In genomic region chr16:15775209-15775608, GRCh38 we compare ENCODE assay signal across 14 cellular contexts.
DNase-seq lines count a peak whose midpoint lies in the region; ATAC-seq and TF ChIP-seq lines count a peak whose summit lies in the region.
"Had no signal": no experiment of that assay in that cellular context is flagged by ENCODE, and none has a peak within 500 bp of the region (broad histone marks: within the 10 kb centered on the region; RNA-seq: fewer than 3 reads in every experiment).

No MANE protein-coding gene starts in this region.

- H3K4me3 ChIP-seq in SK-N-SH (ENCODE audit: low read depth in 2 of 2, low read length in 1 of 2): no peak overlapping the region
- H3K4me3 ChIP-seq in coronary artery: no peak overlapping the region

- H3K36me3 Mint-ChIP-seq in activated CD8-positive, alpha-beta T cell treated with anti-CD3 and anti-CD28 coated beads for 36 hours (ENCODE audit: low read depth): no peaks in the 10 kb centered on the region
- H3K36me3 Mint-ChIP-seq: activated naive CD4-positive, alpha-beta T cell treated with anti-CD3 and anti-CD28 coated beads, Interleukin-2, amount 50 U/mL, for 24 hours had no signal

- ATAC-seq in SK-N-SH treated with all-trans-retinoic acid at 6 μM for 48 hours: no peak
- ATAC-seq in GM18867 (IDR thresholded peaks at IDR 0.05; ENCODE audit: unreplicated experiment): no peak
- no peak for ATAC-seq in activated CD8-positive, alpha-beta T cell treated with anti-CD3 and anti-CD28 coated beads for 36 hours

- H3K4me1 Mint-ChIP-seq in activated CD8-positive, alpha-beta T cell treated with anti-CD3 and anti-CD28 coated beads for 36 hours (ENCODE audit: low read depth): no peaks in the 10 kb centered on the region
- H3K4me1 Mint-ChIP-seq: activated naive CD4-positive, alpha-beta T cell treated with anti-CD3 and anti-CD28 coated beads, Interleukin-2, amount 50 U/mL, for 24 hours had no signal

- H3K4me2 ChIP-seq in SK-N-SH: no peak overlapping the region

- H3K4me3 Mint-ChIP-seq in activated CD8-positive, alpha-beta T cell treated with anti-CD3 and anti-CD28 coated beads for 36 hours: no peak overlapping the region
- H3K4me3 Mint-ChIP-seq: activated naive CD4-positive, alpha-beta T cell treated with anti-CD3 and anti-CD28 coated beads, Interleukin-2, amount 50 U/mL, for 24 hours had no signal

- H3K79me2 ChIP-seq in SK-N-SH (ENCODE audit: insufficient read depth): no peaks in the 10 kb centered on the region
- H3K79me2 ChIP-seq: parathyroid adenoma had no signal

- TF ChIP-seq CTCF in SK-N-SH (IDR thresholded peaks at IDR 0.05) (no peak), coronary artery (IDR thresholded peaks at IDR 0.05) (no peak)
- TF ChIP-seq CTCF in activated CD8-positive, alpha-beta T cell treated with anti-CD3 and anti-CD28 coated beads for 36 hours (IDR thresholded peaks at IDR 0.05): no peak

- H3F3A ChIP-seq in SK-N-SH (replicated peaks; ENCODE audit: insufficient read depth): no peaks in the 10 kb centered on the region

- CTCF ChIA-PET in SK-N-SH (lab: Yijun Ruan, JAX): interaction anchor here (0.8 to 1.0 kb wide), 3 partner anchors 17 to 352 kb away, joined by 3 to 5 read pairs (median 3); no protein-coding TSS in a partner anchor
- CTCF ChIA-PET in activated CD8-positive, alpha-beta T cell treated with anti-CD3 and anti-CD28 coated beads for 36 hours (lab: Charles Lee): interaction anchor here (0.7 to 1.0 kb wide), 3 partner anchors 18 to 46 kb away, joined by 3 to 4 read pairs (median 3); no protein-coding TSS in a partner anchor

- POLR2A ChIA-PET in SK-N-SH (lab: Yijun Ruan, JAX): no interaction called here
- POLR2A ChIA-PET in activated CD8-positive, alpha-beta T cell treated with anti-CD3 and anti-CD28 coated beads for 36 hours (lab: Charles Lee): interaction anchor here (0.6 to 1.2 kb wide), 2 partner anchors 14 to 74 kb away, joined by 3 read pairs; no protein-coding TSS in a partner anchor

- no peaks in the 10 kb centered on the region for H3K36me3 ChIP-seq in SK-N-SH (replicated peaks in 1 of 2; ENCODE audit: control insufficient read depth in 1 of 2, insufficient read depth in 2 of 2, low read length in 1 of 2)

- no peak overlapping the region for H2AFZ ChIP-seq in SK-N-SH (ENCODE audit: low read depth)
- H2AFZ ChIP-seq: parathyroid adenoma had no signal

- H3K9ac ChIP-seq in SK-N-SH: no peak overlapping the region
- H3K9ac ChIP-seq: parathyroid adenoma had no signal

- no peak for TF ChIP-seq RAD21 in SK-N-SH (IDR thresholded peaks at IDR 0.05; ENCODE audit: low read length)

- H3K27ac Mint-ChIP-seq in activated CD8-positive, alpha-beta T cell treated with anti-CD3 and anti-CD28 coated beads for 36 hours: no peak overlapping the region
- H3K27ac Mint-ChIP-seq: activated naive CD4-positive, alpha-beta T cell treated with anti-CD3 and anti-CD28 coated beads, Interleukin-2, amount 50 U/mL, for 24 hours had no signal

- intact Hi-C loops in activated CD8-positive, alpha-beta T cell treated with anti-CD3 and anti-CD28 coated beads for 36 hours (cut with micrococcal nuclease): no loop called here

- no peaks in the 10 kb centered on the region for H3K9me2 ChIP-seq in SK-N-SH

- H3K9me3 ChIP-seq in SK-N-SH: no peaks in the 10 kb centered on the region

- no peaks in the 10 kb centered on the region for H3K27me3 Mint-ChIP-seq in activated CD8-positive, alpha-beta T cell treated with anti-CD3 and anti-CD28 coated beads for 36 hours

- H3K9me3 Mint-ChIP-seq in activated CD8-positive, alpha-beta T cell treated with anti-CD3 and anti-CD28 coated beads for 36 hours: no peaks in the 10 kb centered on the region
- H3K9me3 Mint-ChIP-seq: activated naive CD4-positive, alpha-beta T cell treated with anti-CD3 and anti-CD28 coated beads, Interleukin-2, amount 50 U/mL, for 24 hours had no signal

- peaks cover 7% of the 10 kb centered on the region; the same call in 1 of the 2 replicates for H3K27me3 ChIP-seq in SK-N-SH (ENCODE audit: insufficient read depth)

- H4K20me1 ChIP-seq in SK-N-SH (ENCODE audit: insufficient read depth): no peaks in the 10 kb centered on the region

- TF ChIP-seq EP300 in SK-N-SH (IDR thresholded peaks at IDR 0.05; ENCODE audit: borderline replicate concordance in 1 of 2, low read depth in 1 of 2, low read length in 1 of 2): no peak

- H3K27ac ChIP-seq in SK-N-SH (ENCODE audit: low read depth in 2 of 2, low read length in 1 of 2): no peak overlapping the region
- peak overlapping the region; percentile 14 to 78 for H3K27ac ChIP-seq in coronary artery
- H3K27ac ChIP-seq: parathyroid adenoma had no signal

- peak; percentile 30 for DNase-seq in SK-N-SH
- peak; percentile 14 for DNase-seq in NCI-H510A (lab: John Stamatoyannopoulos, UW)
- no peak for DNase-seq in coronary artery (ENCODE audit: low spot score)
- no peak for DNase-seq in KG1 (lab: John Stamatoyannopoulos, UW)
- no peak for DNase-seq in GM19238 (ENCODE audit: insufficient read length, low spot score)
- no peak for DNase-seq in activated CD8-positive, alpha-beta T cell treated with anti-CD3 and anti-CD28 coated beads for 36 hours
- DNase-seq: cerebellar nuclear complex; DMS79; stimulated activated CD4-positive, alpha-beta T cell treated with anti-CD3 and anti-CD28 coated beads, Interleukin-15, amount 100 ng/mL, for 24 hours; trophoblast cell had no signal

- no peaks in the 10 kb centered on the region for H3K4me1 ChIP-seq in SK-N-SH (ENCODE audit: control insufficient read depth in 1 of 2, insufficient read depth in 2 of 2, low read depth in 1 of 2, low read length in 1 of 2)
- H3K4me1 ChIP-seq: parathyroid adenoma had no signal

TF ChIP-seq in SK-N-SH, 30 proteins besides CTCF, POLR2A, EP300 and RAD21:
- TF ChIP-seq, protein P1, sequence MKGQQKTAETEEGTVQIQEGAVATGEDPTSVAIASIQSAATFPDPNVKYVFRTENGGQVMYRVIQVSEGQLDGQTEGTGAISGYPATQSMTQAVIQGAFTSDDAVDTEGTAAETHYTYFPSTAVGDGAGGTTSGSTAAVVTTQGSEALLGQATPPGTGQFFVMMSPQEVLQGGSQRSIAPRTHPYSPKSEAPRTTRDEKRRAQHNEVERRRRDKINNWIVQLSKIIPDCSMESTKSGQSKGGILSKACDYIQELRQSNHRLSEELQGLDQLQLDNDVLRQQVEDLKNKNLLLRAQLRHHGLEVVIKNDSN (IDR thresholded peaks at IDR 0.05; ENCODE audit: borderline replicate concordance, low read depth): no peak
- TF ChIP-seq POLR2AphosphoS5 (IDR thresholded peaks at IDR 0.05; ENCODE audit: low read depth, low read length) (no peak), TAF1 (IDR thresholded peaks at IDR 0.05; ENCODE audit: borderline replicate concordance, low read depth, low read length) (no peak), YY1 (IDR thresholded peaks at IDR 0.05; ENCODE audit: low read depth) (no peak), NRF1 (IDR thresholded peaks at IDR 0.05; ENCODE audit: low read depth, low read length) (no peak), MAX (IDR thresholded peaks at IDR 0.05; ENCODE audit: low read depth) (no peak), RCOR1 (IDR thresholded peaks at IDR 0.05; ENCODE audit: low read length) (no peak), GATA2 (CRISPR knock-in tag; IDR thresholded peaks at IDR 0.05) (no peak)

TF ChIP-seq in SK-N-SH treated with all-trans-retinoic acid at 6 μM for 48 hours, 23 proteins besides CTCF, POLR2A, EP300 and RAD21 (continues in another document):
- TF ChIP-seq BACH2 (CRISPR knock-in tag; IDR thresholded peaks at IDR 0.05; ENCODE audit: borderline replicate concordance) (no peak), ZNF565 (CRISPR knock-in tag; conservative IDR thresholded peaks at IDR 0.05; ENCODE audit: low read depth) (no peak), TCF4 (CRISPR knock-in tag; IDR thresholded peaks at IDR 0.05; ENCODE audit: borderline replicate concordance) (no peak), RARB (CRISPR knock-in tag; IDR thresholded peaks at IDR 0.05) (no peak), OSR1 (CRISPR knock-in tag; IDR thresholded peaks at IDR 0.05) (no peak), TSHZ2 (CRISPR knock-in tag; IDR thresholded peaks at IDR 0.05) (no peak), ISL1 (CRISPR knock-in tag; IDR thresholded peaks at IDR 0.05) (no peak), ZFP30 (CRISPR knock-in tag; IDR thresholded peaks at IDR 0.05) (no peak)
- TF ChIP-seq, protein P2, sequence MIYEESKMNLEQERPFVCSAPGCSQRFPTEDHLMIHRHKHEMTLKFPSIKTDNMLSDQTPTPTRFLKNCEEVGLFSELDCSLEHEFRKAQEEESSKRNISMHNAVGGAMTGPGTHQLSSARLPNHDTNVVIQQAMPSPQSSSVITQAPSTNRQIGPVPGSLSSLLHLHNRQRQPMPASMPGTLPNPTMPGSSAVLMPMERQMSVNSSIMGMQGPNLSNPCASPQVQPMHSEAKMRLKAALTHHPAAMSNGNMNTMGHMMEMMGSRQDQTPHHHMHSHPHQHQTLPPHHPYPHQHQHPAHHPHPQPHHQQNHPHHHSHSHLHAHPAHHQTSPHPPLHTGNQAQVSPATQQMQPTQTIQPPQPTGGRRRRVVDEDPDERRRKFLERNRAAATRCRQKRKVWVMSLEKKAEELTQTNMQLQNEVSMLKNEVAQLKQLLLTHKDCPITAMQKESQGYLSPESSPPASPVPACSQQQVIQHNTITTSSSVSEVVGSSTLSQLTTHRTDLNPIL (CRISPR knock-in tag; IDR thresholded peaks at IDR 0.05; ENCODE audit: low read depth): no peak

Comparison
In these comparisons a context has a peak if more than half of its experiments do, and no peak if none do; other contexts are left out.
1. DNase-seq: peak in SK-N-SH (single experiment) and NCI-H510A (single experiment); none in coronary artery (single experiment), KG1 (single experiment), GM19238 (single experiment) and activated CD8-positive, alpha-beta T cell treated with anti-CD3 and anti-CD28 coated beads for 36 hours (single experiment).
2. H3K27ac ChIP-seq: peak in coronary artery (2 of 2); none in SK-N-SH (0 of 2).